14 cellular contexts compared by ENCODE assay signal in the genomic region with DNA sequence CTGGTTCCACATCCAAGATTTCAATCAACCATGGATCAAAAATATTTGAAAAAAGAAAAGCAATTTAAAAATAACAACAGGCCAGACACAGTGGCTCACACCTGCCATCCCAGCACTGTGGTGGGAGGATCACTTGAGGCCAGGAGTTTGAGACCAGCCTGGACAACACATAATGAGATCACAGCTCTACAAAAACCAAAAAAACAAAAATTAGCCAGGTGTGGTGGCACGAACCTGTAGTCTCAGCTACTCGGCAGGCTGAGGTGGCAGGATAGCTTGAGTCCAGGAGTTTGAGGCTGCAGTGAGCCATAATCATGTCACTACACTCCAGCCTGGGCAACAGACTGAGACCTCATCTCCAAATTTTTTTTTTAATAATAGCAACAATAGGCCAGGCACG.
"Had no signal": no experiment of that assay in that cellular context is flagged by ENCODE, and none has a peak within 500 bp of the region (broad histone marks: within the 10 kb centered on the region; RNA-seq: fewer than 3 reads in every experiment).

No MANE protein-coding gene starts in this region.

- H3K4me3 Mint-ChIP-seq: activated B cell treated with CpG ODN at 0.5 μM for 24 hours; activated naive CD4-positive, alpha-beta T cell treated with anti-CD3 and anti-CD28 coated beads, Interleukin-2, amount 10 ng/mL, durations not matched to agents 7 days and 5 days; nephron had no signal

- H3K27me3 Mint-ChIP-seq: activated B cell treated with CpG ODN at 0.5 μM for 24 hours had no signal

- FAIRE-seq: TTC549 had no signal

- H3K36me3 Mint-ChIP-seq: activated naive CD4-positive, alpha-beta T cell treated with anti-CD3 and anti-CD28 coated beads, Interleukin-2, amount 10 ng/mL, durations not matched to agents 7 days and 5 days had no signal

- H3K36me3 ChIP-seq: gastroesophageal sphincter, heart right ventricle, SJSA1, stomach had no signal

- ATAC-seq: gastroesophageal sphincter, heart right ventricle had no signal

- H3K27me3 ChIP-seq: SJSA1 had no signal

- H3K9me3 Mint-ChIP-seq: activated B cell treated with CpG ODN at 0.5 μM for 24 hours; activated naive CD4-positive, alpha-beta T cell treated with anti-CD3 and anti-CD28 coated beads, Interleukin-2, amount 10 ng/mL, durations not matched to agents 7 days and 5 days; nephron had no signal

- H3K4me3 ChIP-seq: dorsolateral prefrontal cortex, gastroesophageal sphincter, heart right ventricle, SJSA1, skin epidermis, stomach had no signal

- H3K27ac ChIP-seq: dorsolateral prefrontal cortex, gastroesophageal sphincter, heart right ventricle, skin epidermis, stomach had no signal

- DNase-seq: activated B cell treated with CpG ODN at 0.5 μM for 24 hours; activated CD4-positive, alpha-beta T cell treated with anti-CD3 and anti-CD28 coated beads, Interleukin-2, amount 50 U/mL, for 1 hour; activated naive CD4-positive, alpha-beta T cell treated with anti-CD3 and anti-CD28 coated beads, Interleukin-2, amount 10 ng/mL, durations not matched to agents 7 days and 5 days; dorsolateral prefrontal cortex; heart right ventricle; left colon; occipital lobe; stimulated activated CD4-positive, alpha-beta T cell treated with anti-CD3 and anti-CD28 coated beads, Interleukin-4, amount 100 ng/mL, for 24 hours; stomach had no signal

- H3K27ac Mint-ChIP-seq: activated B cell treated with CpG ODN at 0.5 μM for 24 hours; activated naive CD4-positive, alpha-beta T cell treated with anti-CD3 and anti-CD28 coated beads, Interleukin-2, amount 10 ng/mL, durations not matched to agents 7 days and 5 days; nephron had no signal

- H3K4me1 Mint-ChIP-seq: nephron had no signal
